Comparison of ENCODE assay signal across 1 cellular context in the genomic region with DNA sequence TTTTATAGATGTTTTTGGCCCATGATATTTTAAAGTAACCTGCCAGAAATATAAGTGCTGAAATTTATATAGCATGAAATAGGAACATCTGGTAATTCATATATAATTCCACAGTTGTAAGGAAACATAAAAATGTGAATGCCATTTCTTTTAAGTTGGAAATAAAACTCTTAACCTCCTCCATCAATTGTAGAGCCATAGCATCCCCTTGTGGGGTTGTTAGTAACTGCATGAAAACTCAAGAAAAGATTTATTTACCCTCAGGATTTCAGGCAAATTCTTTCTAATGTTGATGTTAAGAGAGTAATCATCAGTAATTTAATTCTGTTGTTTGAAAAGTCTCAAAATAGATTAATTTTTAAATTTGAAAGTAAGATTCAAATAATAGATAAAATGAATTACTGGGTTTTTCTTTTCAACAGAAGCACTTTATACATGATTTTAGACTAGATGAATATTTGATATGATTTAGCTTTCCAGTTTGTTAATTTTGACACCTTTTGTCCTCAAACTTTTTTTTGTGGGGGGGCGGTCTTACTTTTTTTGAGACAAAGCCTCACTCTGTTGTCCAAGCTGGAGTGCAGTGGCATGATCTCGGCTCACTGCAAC.
TF ChIP-seq lines count a peak whose summit lies in the region.

No MANE protein-coding gene starts in this region.

TF ChIP-seq in GM23338, 12 proteins besides CTCF, POLR2A, EP300 and RAD21 (continued from another document):
- TF ChIP-seq, protein P1, sequence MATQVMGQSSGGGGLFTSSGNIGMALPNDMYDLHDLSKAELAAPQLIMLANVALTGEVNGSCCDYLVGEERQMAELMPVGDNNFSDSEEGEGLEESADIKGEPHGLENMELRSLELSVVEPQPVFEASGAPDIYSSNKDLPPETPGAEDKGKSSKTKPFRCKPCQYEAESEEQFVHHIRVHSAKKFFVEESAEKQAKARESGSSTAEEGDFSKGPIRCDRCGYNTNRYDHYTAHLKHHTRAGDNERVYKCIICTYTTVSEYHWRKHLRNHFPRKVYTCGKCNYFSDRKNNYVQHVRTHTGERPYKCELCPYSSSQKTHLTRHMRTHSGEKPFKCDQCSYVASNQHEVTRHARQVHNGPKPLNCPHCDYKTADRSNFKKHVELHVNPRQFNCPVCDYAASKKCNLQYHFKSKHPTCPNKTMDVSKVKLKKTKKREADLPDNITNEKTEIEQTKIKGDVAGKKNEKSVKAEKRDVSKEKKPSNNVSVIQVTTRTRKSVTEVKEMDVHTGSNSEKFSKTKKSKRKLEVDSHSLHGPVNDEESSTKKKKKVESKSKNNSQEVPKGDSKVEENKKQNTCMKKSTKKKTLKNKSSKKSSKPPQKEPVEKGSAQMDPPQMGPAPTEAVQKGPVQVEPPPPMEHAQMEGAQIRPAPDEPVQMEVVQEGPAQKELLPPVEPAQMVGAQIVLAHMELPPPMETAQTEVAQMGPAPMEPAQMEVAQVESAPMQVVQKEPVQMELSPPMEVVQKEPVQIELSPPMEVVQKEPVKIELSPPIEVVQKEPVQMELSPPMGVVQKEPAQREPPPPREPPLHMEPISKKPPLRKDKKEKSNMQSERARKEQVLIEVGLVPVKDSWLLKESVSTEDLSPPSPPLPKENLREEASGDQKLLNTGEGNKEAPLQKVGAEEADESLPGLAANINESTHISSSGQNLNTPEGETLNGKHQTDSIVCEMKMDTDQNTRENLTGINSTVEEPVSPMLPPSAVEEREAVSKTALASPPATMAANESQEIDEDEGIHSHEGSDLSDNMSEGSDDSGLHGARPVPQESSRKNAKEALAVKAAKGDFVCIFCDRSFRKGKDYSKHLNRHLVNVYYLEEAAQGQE (IDR thresholded peaks at IDR 0.05; ENCODE audit: unreplicated experiment) = no peak
- TF ChIP-seq POLR2AphosphoS5 (IDR thresholded peaks at IDR 0.05; ENCODE audit: low read depth) (no peak), ZNF331 (CRISPR knock-in tag; IDR thresholded peaks at IDR 0.05; ENCODE audit: low read depth) (no peak), EZH2phosphoT487 (IDR thresholded peaks at IDR 0.05; ENCODE audit: unreplicated experiment) (no peak), JUNB (IDR thresholded peaks at IDR 0.05; ENCODE audit: unreplicated experiment) (no peak)
